ENCODE assay signal across 9 cellular contexts in the genomic region with DNA sequence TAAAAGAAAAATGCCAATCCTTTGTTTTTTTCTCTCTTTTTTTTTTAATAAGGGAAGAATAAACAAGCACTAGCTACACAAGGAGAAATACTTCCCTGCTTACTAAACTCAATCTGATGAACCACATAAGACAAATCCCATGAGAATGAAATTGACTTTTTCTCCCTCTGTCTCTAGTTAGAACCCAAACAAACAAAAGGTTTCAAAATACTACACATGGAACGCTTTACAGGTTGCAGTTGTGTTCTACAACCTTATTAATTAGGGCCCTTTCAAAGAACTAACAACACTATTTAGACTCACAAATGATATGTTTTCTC.
DNase-seq lines count a peak whose midpoint lies in the region; ATAC-seq and TF ChIP-seq lines count a peak whose summit lies in the region.
"Had no signal": no experiment of that assay in that cellular context is flagged by ENCODE, and none has a peak within 500 bp of the region (broad histone marks: within the 10 kb centered on the region; RNA-seq: fewer than 3 reads in every experiment).

No MANE protein-coding gene starts in this region.

- DNase-seq in SJSA1 (ENCODE audit: low read depth in 1 of 2, low spot score in 2 of 2) (no peak), foreskin fibroblast (no peak), gastrocnemius medialis (no peak), NCI-H226 (no peak), COR-L47 (lab: John Stamatoyannopoulos, UW) (no peak)
- no peak for DNase-seq in activated CD8-positive, alpha-beta memory T cell treated with anti-CD3 and anti-CD28 coated beads, Interleukin-2, amount 50 U/mL, for 48 hours
- DNase-seq: activated CD8-positive, alpha-beta memory T cell treated with anti-CD3 and anti-CD28 coated beads, Interleukin-2, amount 50 U/mL, for 4 hours had no signal

- ATAC-seq in gastrocnemius medialis (no peak), HG03442 (IDR thresholded peaks at IDR 0.05; ENCODE audit: unreplicated experiment) (no peak)

- TF ChIP-seq CTCF in foreskin fibroblast (IDR thresholded peaks at IDR 0.05; ENCODE audit: low read depth, low read length) = no peak
- no peak for TF ChIP-seq CTCF in gastrocnemius medialis (IDR thresholded peaks at IDR 0.05 in 4 of 5, conservative IDR thresholded peaks at IDR 0.05 in 1 of 5)

- H3K4me1 ChIP-seq in SJSA1 (replicated peaks) = peaks cover 18% of the 10 kb centered on the region
- H3K4me1 ChIP-seq in gastrocnemius medialis = peaks cover 12 to 15% of the 10 kb centered on the region in 2 donors

- in situ Hi-C loops in gastrocnemius medialis (cut with MboI; ENCODE audit: low sequenced_read_pairs in 4 of 4) = no loop called here

- H3K4me3 ChIP-seq in GM08714 (ENCODE audit: low read length) (peak overlapping the region; percentile 50), SJSA1 (peak overlapping the region; percentile 40), foreskin fibroblast (ENCODE audit: low read depth in 1 of 2, low read length in 2 of 2) (peak overlapping the region; percentile 64 to 70), gastrocnemius medialis (peak overlapping the region; percentile 47 to 64 (median 56))

- intact Hi-C loops in gastrocnemius medialis (cut with DNase I; ENCODE audit: low total_unique reads) = no loop called here

- H3K27ac ChIP-seq in SJSA1 = no peak overlapping the region
- peak overlapping the region in 1 of 4 donors; percentile 25 for H3K27ac ChIP-seq in gastrocnemius medialis

- no peak for TF ChIP-seq POLR2A in gastrocnemius medialis (IDR thresholded peaks at IDR 0.05)

- H3K36me3 ChIP-seq in SJSA1 (no peaks in the 10 kb centered on the region), gastrocnemius medialis (no peaks in the 10 kb centered on the region)

- H3K27me3 ChIP-seq in SJSA1 (replicated peaks) (peaks cover 2% of the 10 kb centered on the region; the same call in 1 of the 2 replicates), gastrocnemius medialis (peaks cover 35 to 39% (median 35%) of the 10 kb centered on the region in 3 donors)

- no peaks in the 10 kb centered on the region; the same call in 1 of the 2 replicates for H3K9me3 ChIP-seq in SJSA1 (replicated peaks)
- H3K9me3 ChIP-seq in gastrocnemius medialis = no peaks in the 10 kb centered on the region
